In genomic region chr11:74018331-74019005, GRCh38 we compare ENCODE assay signal across 8 cellular contexts. TPM values are rescaled to one million over a fixed set of nuclear protein-coding genes. Genes with fewer than 3 reads are reported as not detected.
A peak's percentile ranks its signal among the peaks of the same experiment; 100 is the strongest.
DNase-seq lines count a peak whose midpoint lies in the region; ATAC-seq lines count a peak whose summit lies in the region.

No MANE protein-coding gene starts in this region.

- no peak overlapping the region for H2BK120ac ChIP-seq in mesendoderm (ENCODE audit: low read depth, low read length)

- H3K4ac ChIP-seq in mesendoderm (ENCODE audit: low read depth, low read length) = no peak overlapping the region

- no peaks in the 10 kb centered on the region for H4K20me1 ChIP-seq in GM23248 (ENCODE audit: insufficient read depth)

- WGBS in GM23248 (ENCODE audit: low coverage in 1 of 2, low lambda C conversion rate in 2 of 2, missing lambda C conversion rate in 2 of 2), 2 experiments = 46 to 55% methylated on average over 9 of the region's 9 CpGs
- 39% methylated on average over 9 of the region's 9 CpGs for WGBS in right cardiac atrium
- WGBS in mesendoderm (ENCODE audit: extremely low coverage, insufficient coverage, low lambda C conversion rate) = no CpG with 5 or more reads among the region's 9 CpGs

- H3K9ac ChIP-seq in GM23248 (peak overlapping the region; percentile 62), adipocyte (ENCODE audit: low read length) (peak overlapping the region; percentile 80), mesendoderm (ENCODE audit: low read length) (no peak overlapping the region)

- peak overlapping the region; percentile 54 for H3K4me2 ChIP-seq in GM23248 (ENCODE audit: unreplicated experiment)
- no peak overlapping the region for H3K4me2 ChIP-seq in mesendoderm (ENCODE audit: low read length)

- H4K8ac ChIP-seq in mesendoderm (ENCODE audit: low read depth, low read length) = no peak overlapping the region

- H3K9me3 ChIP-seq in GM23248 (ENCODE audit: low read depth) = no peaks in the 10 kb centered on the region
- no peaks in the 10 kb centered on the region for H3K9me3 ChIP-seq in adipocyte (ENCODE audit: control insufficient read depth, low read length)
- no peaks in the 10 kb centered on the region for H3K9me3 ChIP-seq in right cardiac atrium (ENCODE audit: control insufficient read depth, low read length)

- peak; percentile 96 to 97 for ATAC-seq in right cardiac atrium

- no peaks in the 10 kb centered on the region for H3K79me2 ChIP-seq in GM23248 (ENCODE audit: insufficient read depth)
- H3K79me2 ChIP-seq in mesendoderm (ENCODE audit: control insufficient read depth, insufficient read depth, low read length) = no peaks in the 10 kb centered on the region

- H2BK15ac ChIP-seq in mesendoderm (replicated peaks; ENCODE audit: low read depth) = no peak overlapping the region

- H3K79me1 ChIP-seq in mesendoderm (ENCODE audit: low read length) = no peaks in the 10 kb centered on the region

- in situ Hi-C loops in GM23248 (cut with MboI) = no loop called here

- intact Hi-C loops in right cardiac atrium (cut with DNase I) = no loop called here

- DNase-seq in GM23248 (peak; percentile 91), adipocyte (ENCODE audit: low read depth) (peak; percentile 71), right cardiac atrium (peak; percentile 95 to 97 (median 96)), KG1 (lab: John Stamatoyannopoulos, UW) (no peak), DMS114 treated with DMSO at 0.1 percent for 48 hours (lab: John Stamatoyannopoulos, UW; ENCODE audit: unreplicated experiment) (no peak), middle frontal gyrus (ENCODE audit: extremely low spot score, low spot score) (no peak), mesendoderm (no peak)

- no peak overlapping the region for H4K5ac ChIP-seq in mesendoderm (ENCODE audit: low read length)

- H3K4me3 ChIP-seq in GM23248 (no peak overlapping the region), adipocyte (ENCODE audit: low read length) (peak overlapping the region; percentile 60), right cardiac atrium (ENCODE audit: low read length) (no peak overlapping the region), skin epidermis (no peak overlapping the region), mesendoderm (ENCODE audit: low read length) (no peak overlapping the region)

- H2AFZ ChIP-seq in GM23248 = peak overlapping the region; percentile 56

- no peaks in the 10 kb centered on the region for H3K9me2 ChIP-seq in GM23248 (ENCODE audit: insufficient read depth)

- H3K4me1 ChIP-seq in GM23248 (ENCODE audit: insufficient read depth) = peaks cover 25% of the 10 kb centered on the region
- H3K4me1 ChIP-seq in adipocyte (ENCODE audit: control insufficient read depth, insufficient read depth, low read length) = peaks cover 28% of the 10 kb centered on the region
- H3K4me1 ChIP-seq in right cardiac atrium (ENCODE audit: control insufficient read depth, insufficient read depth, low read length) = peaks cover 19% of the 10 kb centered on the region
- H3K4me1 ChIP-seq in mesendoderm (ENCODE audit: control insufficient read depth, low read depth, low read length) = no peaks in the 10 kb centered on the region

- no peak overlapping the region for H3K56ac ChIP-seq in mesendoderm (ENCODE audit: low read length)

- H3K36me3 ChIP-seq in GM23248 (ENCODE audit: low read depth) = no peaks in the 10 kb centered on the region
- H3K36me3 ChIP-seq in adipocyte (ENCODE audit: control insufficient read depth, insufficient read depth, low read length, severe bottlenecking) = peaks cover 5% of the 10 kb centered on the region
- H3K36me3 ChIP-seq in mesendoderm (ENCODE audit: control insufficient read depth, insufficient read depth, low read length) = peaks cover 1% of the 10 kb centered on the region

- no peak overlapping the region for H3K23ac ChIP-seq in mesendoderm (ENCODE audit: low read length)

- no peak overlapping the region for H3K18ac ChIP-seq in mesendoderm (ENCODE audit: low read length)

- no peak overlapping the region for H2BK5ac ChIP-seq in mesendoderm (ENCODE audit: low read length)

- peaks cover 20% of the 10 kb centered on the region for H3F3A ChIP-seq in GM23248 (ENCODE audit: insufficient read depth)

- H3K27me3 ChIP-seq in GM23248 (replicated peaks; ENCODE audit: insufficient read depth) (no peaks in the 10 kb centered on the region), adipocyte (replicated peaks; ENCODE audit: control insufficient read depth, insufficient read depth, low read length) (no peaks in the 10 kb centered on the region), right cardiac atrium (ENCODE audit: control insufficient read depth, insufficient read depth) (no peaks in the 10 kb centered on the region), mesendoderm (ENCODE audit: insufficient read depth, low read length, poor library complexity) (no peaks in the 10 kb centered on the region)

- H3K27ac ChIP-seq in GM23248 (peak overlapping the region; percentile 77), right cardiac atrium (ENCODE audit: low read length) (peak overlapping the region; percentile 97), skin epidermis (peak overlapping the region in 20 of 21 experiments; percentile 10 to 88 (median 61)), mesendoderm (ENCODE audit: low read depth, low read length) (no peak overlapping the region)

- no peak overlapping the region for H2AK5ac ChIP-seq in mesendoderm (ENCODE audit: low read length)

RNA-seq across cellular contexts. Expression of gene UCP3, which starts 9.6 kb away (rescaled TPM):
- 0.11 TPM in 1 of 2 replicates, not detected in the other for total RNA-seq in GM23248 (2014; rRNA removed; shearing (Covaris generic))
- polyA plus RNA-seq in GM23248 (2016; fragmentation: Nextera tagmentation; extraction: Ambion mirVana) (0.22 TPM in 1 of 2 replicates, not detected in the other), right cardiac atrium (2.0 TPM)
- total RNA-seq in right cardiac atrium = 1 to 10 TPM; 1.6 to 2.5 (median 1.9) TPM
- 0.18 TPM for polyA plus RNA-seq in mesendoderm (2013, experiment 1 of 2)
- polyA plus RNA-seq in mesendoderm (2013, experiment 2 of 2) = 0.28 TPM

RNA-seq across cellular contexts. Expression of gene UCP2, which starts 35.8 kb away (rescaled TPM):
- total RNA-seq in GM23248 (2014; rRNA removed; shearing (Covaris generic)) = 2.4 TPM in 1 of 2 replicates, not detected in the other
- polyA plus RNA-seq in GM23248 (2016; fragmentation: Nextera tagmentation; extraction: Ambion mirVana) (2.0 and 2.8 TPM in 2 replicates), right cardiac atrium (9.9 TPM)
- total RNA-seq in right cardiac atrium = 10 to 100 TPM; 12.6 to 23.1 (median 17.1) TPM
- polyA plus RNA-seq in mesendoderm (2013, experiment 1 of 2) = 47.4 TPM
- polyA plus RNA-seq in mesendoderm (2013, experiment 2 of 2) = 47.6 TPM

Comparison
In these comparisons a context has a peak if more than half of its experiments do, and no peak if none do; other contexts are left out.
1. DNase-seq: peak in GM23248 (single experiment), adipocyte (single experiment) and right cardiac atrium (3 of 3); none in KG1 (single experiment), DMS114 treated with DMSO at 0.1 percent for 48 hours (single experiment), middle frontal gyrus (single experiment) and mesendoderm (single experiment).